10 cellular contexts compared by ENCODE assay signal in genomic region chr10:45374451-45375052, GRCh38. TPM values are rescaled to one million over a fixed set of nuclear protein-coding genes. Genes with fewer than 3 reads are reported as not detected.
A peak's percentile ranks its signal among the peaks of the same experiment; 100 is the strongest.
DNase-seq lines count a peak whose midpoint lies in the region; ATAC-seq and TF ChIP-seq lines count a peak whose summit lies in the region.
"Had no signal": no experiment of that assay in that cellular context is flagged by ENCODE, and none has a peak within 500 bp of the region (broad histone marks: within the 10 kb centered on the region; RNA-seq: fewer than 3 reads in every experiment).

No MANE protein-coding gene starts in this region.

- H3K36me3 ChIP-seq in iPS-20b (ENCODE audit: insufficient read depth, low read depth, low read length) = no peaks in the 10 kb centered on the region
- no peaks in the 10 kb centered on the region for H3K36me3 ChIP-seq in stomach smooth muscle (ENCODE audit: control insufficient read depth in 2 of 2, insufficient read depth in 2 of 2, low read length in 2 of 2)

- peaks cover 48 to 51% of the 10 kb centered on the region in 2 donors for H3K27me3 Mint-ChIP-seq in natural killer cell (ENCODE audit: low read depth in 2 of 2)

- intact Hi-C loops in natural killer cell (cut with micrococcal nuclease) = no loop called here

- H3K4me1 ChIP-seq in iPS-20b (ENCODE audit: insufficient read depth, low read length) = 0 out of 2 replicates have a peak, but pooled peaks cover 3% of the 10 kb centered on the region
- peaks cover 19% of the 10 kb centered on the region for H3K4me1 ChIP-seq in stomach smooth muscle (ENCODE audit: control insufficient read depth, insufficient read depth, low read length)

- H3K27ac Mint-ChIP-seq in natural killer cell = no peak overlapping the region

- peak; percentile 77 for DNase-seq in DMS53 (lab: John Stamatoyannopoulos, UW)
- no peak for DNase-seq in GM19240 (ENCODE audit: insufficient read length, low spot score)
- no peak for DNase-seq in natural killer cell
- DNase-seq in SIG-M5 treated with dmso at 0.1 percent for 504 hours (lab: John Stamatoyannopoulos, UW; ENCODE audit: unreplicated experiment) = no peak

- ATAC-seq in GM21825 (IDR thresholded peaks at IDR 0.05; ENCODE audit: unreplicated experiment) (peak; percentile 21), natural killer cell (no peak)

- H3K27ac ChIP-seq in VCaP = peak overlapping the region; percentile 53; the same call in 1 of the 2 replicates
- no peak overlapping the region for H3K27ac ChIP-seq in iPS-20b (ENCODE audit: low read length)
- H3K27ac ChIP-seq in stomach smooth muscle (ENCODE audit: low read length) = no peak overlapping the region

- H3K4me3 ChIP-seq in iPS-20b (ENCODE audit: low read length) (peak overlapping the region; percentile 50; the same call in 1 of the 2 replicates), stomach smooth muscle (ENCODE audit: low read length in 2 of 2) (peak overlapping the region; percentile 45 to 66)

- no peaks in the 10 kb centered on the region for H3K9me3 Mint-ChIP-seq in natural killer cell

- TF ChIP-seq CTCF in VCaP (conservative IDR thresholded peaks at IDR 0.05) (no peak), natural killer cell (IDR thresholded peaks at IDR 0.05) (no peak)

- peaks cover 5 to 14% of the 10 kb centered on the region in 2 donors for H3K4me1 Mint-ChIP-seq in natural killer cell

- H3K9ac ChIP-seq in iPS-20b (ENCODE audit: low read depth, low read length) = no peak overlapping the region
- H3K9ac ChIP-seq in stomach smooth muscle (ENCODE audit: low read length in 2 of 2) = no peak overlapping the region

- no peaks in the 10 kb centered on the region for H3K36me3 Mint-ChIP-seq in natural killer cell

- H3K9me3 ChIP-seq in iPS-20b (ENCODE audit: insufficient read depth, low read depth, low read length) (no peaks in the 10 kb centered on the region), stomach smooth muscle (ENCODE audit: control insufficient read depth in 2 of 2, low read length in 2 of 2) (no peaks in the 10 kb centered on the region)

- H3K27me3 ChIP-seq in iPS-20b (ENCODE audit: insufficient read depth, low read length) = peaks cover 69% of the 10 kb centered on the region
- peaks cover 36 to 41% of the 10 kb centered on the region in 2 donors for H3K27me3 ChIP-seq in stomach smooth muscle (ENCODE audit: control insufficient read depth in 1 of 2, insufficient read depth in 2 of 2, low read length in 2 of 2)

- no peak overlapping the region for H3K4me3 Mint-ChIP-seq in natural killer cell

RNA-seq across cellular contexts. Expression of gene ALOX5, which starts 0.5 kb away (rescaled TPM):
- total RNA-seq in natural killer cell = 10 to 100 TPM in 2 of 3 donors, 1 to 10 TPM in 1; 8.6 to 93.5 (median 12.4) TPM
- total RNA-seq: LHCN-M2, myocyte had no signal

RNA-seq across cellular contexts. Expression of gene OR13A1, which starts 59.1 kb away (rescaled TPM):
- total RNA-seq in natural killer cell = not detected
- total RNA-seq: LHCN-M2, myocyte had no signal
